ENCODE assay signal across 21 cellular contexts in genomic region chr18:23950644-23951043, GRCh38.
"Had no signal": no experiment of that assay in that cellular context is flagged by ENCODE, and none has a peak within 500 bp of the region (broad histone marks: within the 10 kb centered on the region; RNA-seq: fewer than 3 reads in every experiment).

No MANE protein-coding gene starts in this region.

- H3K9me3 ChIP-seq: esophagus squamous epithelium, mucosa of descending colon, prostate gland, right lobe of liver, suprapubic skin, thyroid gland, upper lobe of left lung, vagina had no signal

- H3K36me3 ChIP-seq: prostate gland, right lobe of liver, thyroid gland, upper lobe of left lung had no signal

- H3K27me3 ChIP-seq: esophagus squamous epithelium, right lobe of liver, suprapubic skin, thyroid gland, upper lobe of left lung, vagina had no signal

- H3K4me3 Mint-ChIP-seq: naive thymus-derived CD8-positive, alpha-beta T cell; stimulated activated effector memory CD8-positive, alpha-beta T cell treated with anti-CD3 and anti-CD28 coated beads, Interleukin-12 subunit alpha, Interleukin-12 subunit beta, amount 100 ng/mL, for 72 hours had no signal

- H3K36me3 Mint-ChIP-seq: naive thymus-derived CD8-positive, alpha-beta T cell; stimulated activated effector memory CD8-positive, alpha-beta T cell treated with anti-CD3 and anti-CD28 coated beads, Interleukin-12 subunit alpha, Interleukin-12 subunit beta, amount 100 ng/mL, for 72 hours had no signal

- H3K9me3 Mint-ChIP-seq: naive thymus-derived CD8-positive, alpha-beta T cell; stimulated activated effector memory CD8-positive, alpha-beta T cell treated with anti-CD3 and anti-CD28 coated beads, Interleukin-12 subunit alpha, Interleukin-12 subunit beta, amount 100 ng/mL, for 72 hours had no signal

- H3K4me1 Mint-ChIP-seq: stimulated activated effector memory CD8-positive, alpha-beta T cell treated with anti-CD3 and anti-CD28 coated beads, Interleukin-12 subunit alpha, Interleukin-12 subunit beta, amount 100 ng/mL, for 72 hours had no signal

- FAIRE-seq: islet of Langerhans had no signal

- H3K79me2 ChIP-seq: parathyroid adenoma had no signal

- H3K4me1 ChIP-seq: esophagus squamous epithelium, parathyroid adenoma, prostate gland, right lobe of liver, suprapubic skin, thyroid gland, upper lobe of left lung, vagina had no signal

- DNase-seq: effector memory CD4-positive, alpha-beta T cell; esophagus squamous epithelium; foreskin fibroblast; kidney glomerular epithelial cell; mucosa of descending colon; naive thymus-derived CD8-positive, alpha-beta T cell; nucleus accumbens; retina; right lobe of liver; stimulated activated CD4-positive, alpha-beta T cell treated with anti-CD3 and anti-CD28 coated beads, Interleukin-4, amount 100 ng/mL, for 1 hour; stimulated activated CD8-positive, alpha-beta memory T cell treated with anti-CD3 and anti-CD28 coated beads, Interleukin-4, amount 100 ng/mL, for 48 hours; stimulated activated naive CD8-positive, alpha-beta T cell treated with anti-CD3 and anti-CD28 coated beads, Interleukin-15, Interleukin-2, amounts not matched to agents 100 U/mL and 50 U/mL, for 24 hours; thyroid gland; upper lobe of left lung had no signal

- H2AFZ ChIP-seq: parathyroid adenoma had no signal

- H3K27ac ChIP-seq: epithelial cell of prostate, esophagus squamous epithelium, parathyroid adenoma, prostate gland, right lobe of liver, suprapubic skin, thyroid gland, upper lobe of left lung, vagina had no signal

- H3K4me3 ChIP-seq: esophagus squamous epithelium, mucosa of descending colon, prostate gland, right lobe of liver, suprapubic skin, thyroid gland, upper lobe of left lung, vagina had no signal

- ATAC-seq: mucosa of descending colon; naive thymus-derived CD8-positive, alpha-beta T cell; right lobe of liver; stimulated activated effector memory CD8-positive, alpha-beta T cell treated with anti-CD3 and anti-CD28 coated beads, Interleukin-12 subunit alpha, Interleukin-12 subunit beta, amount 100 ng/mL, for 72 hours; stimulated activated naive CD8-positive, alpha-beta T cell treated with anti-CD3 and anti-CD28 coated beads, Interleukin-15, Interleukin-2, amounts not matched to agents 100 U/mL and 50 U/mL, for 24 hours had no signal

- H3K27me3 Mint-ChIP-seq: naive thymus-derived CD8-positive, alpha-beta T cell had no signal

- H3K27ac Mint-ChIP-seq: stimulated activated effector memory CD8-positive, alpha-beta T cell treated with anti-CD3 and anti-CD28 coated beads, Interleukin-12 subunit alpha, Interleukin-12 subunit beta, amount 100 ng/mL, for 72 hours had no signal

- H3K9ac ChIP-seq: parathyroid adenoma had no signal
